8 cellular contexts compared by ENCODE assay signal in genomic region chr4:13548984-13549546, GRCh38. TPM values are rescaled to one million over a fixed set of nuclear protein-coding genes. Genes with fewer than 3 reads are reported as not detected.
DNase-seq lines count a peak whose midpoint lies in the region; ATAC-seq lines count a peak whose summit lies in the region.

No MANE protein-coding gene starts in this region.

- H3K9me3 ChIP-seq in duodenal mucosa (ENCODE audit: control insufficient read depth in 1 of 2, low read length in 2 of 2) = no peaks in the 10 kb centered on the region

- peak; percentile 53 for ATAC-seq in GM19397 (IDR thresholded peaks at IDR 0.05; ENCODE audit: unreplicated experiment)
- ATAC-seq in HG03521 (IDR thresholded peaks at IDR 0.05; ENCODE audit: unreplicated experiment) = peak; percentile 65

- peak overlapping the region in 1 of 2 donors; percentile 15 for H3K9ac ChIP-seq in duodenal mucosa (ENCODE audit: low read depth in 1 of 2, low read length in 2 of 2)

- H3K27me3 ChIP-seq in duodenal mucosa (ENCODE audit: control insufficient read depth in 1 of 2, insufficient read depth in 2 of 2, low read length in 2 of 2) = peaks cover 43 to 47% of the 10 kb centered on the region in 2 donors

- H3K4me1 ChIP-seq in duodenal mucosa (ENCODE audit: control insufficient read depth in 1 of 2, insufficient read depth in 2 of 2, low read length in 2 of 2) = peaks cover 11 to 19% of the 10 kb centered on the region in 2 donors

- H3K36me3 ChIP-seq in duodenal mucosa (ENCODE audit: control insufficient read depth in 1 of 2, insufficient read depth in 2 of 2, low read length in 2 of 2) = no peaks in the 10 kb centered on the region

- peak; percentile 83 for DNase-seq in CD1c-positive myeloid dendritic cell (ENCODE audit: extremely low spot score)
- peak; percentile 87 for DNase-seq in NCI-H69 (lab: John Stamatoyannopoulos, UW)
- peak; percentile 77 to 80 for DNase-seq in activated CD4-positive, alpha-beta T cell treated with anti-CD3 and anti-CD28 coated beads, Interleukin-2, amount 50 U/mL, for 4 hours
- peak; percentile 78 to 83 for DNase-seq in lung microvascular endothelial cell (ENCODE audit: low read depth in 2 of 2)
- peak; percentile 54 for DNase-seq in stimulated activated CD8-positive, alpha-beta memory T cell treated with anti-CD3 and anti-CD28 coated beads, Interleukin-12 subunit alpha, Interleukin-12 subunit beta, amount 100 ng/mL, for 24 hours (ENCODE audit: extremely low read depth)

- H3K4me3 ChIP-seq in duodenal mucosa (ENCODE audit: low read depth in 1 of 2, low read length in 2 of 2) = peak overlapping the region; percentile 62 to 63

- H3K27ac ChIP-seq in duodenal mucosa (ENCODE audit: low read depth, low read length) = no peak overlapping the region

RNA-seq across cellular contexts. Expression of gene NKX3-2, which starts 4.8 kb away (rescaled TPM):
- under 0.01 and 0.20 TPM in 2 replicates for total RNA-seq in lung microvascular endothelial cell
